In genomic region chr1:65009724-65010420, GRCh38 we compare ENCODE assay signal across 16 cellular contexts. TPM values are rescaled to one million over a fixed set of nuclear protein-coding genes. Genes with fewer than 3 reads are reported as not detected.
DNase-seq lines count a peak whose midpoint lies in the region; ATAC-seq and TF ChIP-seq lines count a peak whose summit lies in the region.
"Had no signal": no experiment of that assay in that cellular context is flagged by ENCODE, and none has a peak within 500 bp of the region (broad histone marks: within the 10 kb centered on the region; RNA-seq: fewer than 3 reads in every experiment).

No MANE protein-coding gene starts in this region.

- WGBS in upper lobe of left lung, 2 donors: 84 to 88% methylated on average over 5 of the region's 5 CpGs

- peak; percentile 41 for ATAC-seq in effector memory CD8-positive, alpha-beta T cell (replicated peaks)
- ATAC-seq in upper lobe of left lung (ENCODE audit: low FRiP score in 2 of 2): no peak

- H4K20me1 ChIP-seq in BLaER1 treated with 17β-estradiol and CSF1 and Interleukin-3, amounts not matched to agents 10 nM and 100 nM: peaks cover 0 to 10% (median 0%) of the 10 kb centered on the region in 11 experiments; a peak in 2 of 22 replicates

- H3K9me3 Mint-ChIP-seq in T-helper 2 cell treated with Interferon-gamma antibody and Interleukin-4, amounts not matched to agents 5 μg/mL and 100 μg/mL, for 36 hours: peaks cover 4% of the 10 kb centered on the region
- no peaks in the 10 kb centered on the region for H3K9me3 Mint-ChIP-seq in effector memory CD8-positive, alpha-beta T cell

- H3K36me3 Mint-ChIP-seq in T-helper 2 cell treated with Interferon-gamma antibody and Interleukin-4, amounts not matched to agents 5 μg/mL and 100 μg/mL, for 36 hours (ENCODE audit: low read depth): peaks cover 4% of the 10 kb centered on the region
- no peaks in the 10 kb centered on the region for H3K36me3 Mint-ChIP-seq in effector memory CD8-positive, alpha-beta T cell (ENCODE audit: insufficient read depth)

- peak; percentile 7 for DNase-seq in EH (ENCODE audit: low read depth)
- no peak for DNase-seq in T-helper 2 cell treated with Interferon-gamma antibody and Interleukin-4, amounts not matched to agents 5 μg/mL and 100 μg/mL, for 36 hours (ENCODE audit: low spot score)
- DNase-seq in effector memory CD8-positive, alpha-beta T cell: no peak
- DNase-seq in upper lobe of left lung: no peak
- DNase-seq in HuH-7.5 (ENCODE audit: low spot score): no peak
- DNase-seq in HuH-7 (ENCODE audit: low spot score): no peak
- DNase-seq in NCI-H187 (lab: John Stamatoyannopoulos, UW): no peak
- DNase-seq: activated CD4-positive, CD25-positive, alpha-beta regulatory T cell; BE2C; brain microvascular endothelial cell; esophagus squamous epithelium; NCI-H2081; NCI-H748 treated with DMSO at 0.1 percent for 48 hours had no signal

- no peak for TF ChIP-seq EP300 in upper lobe of left lung (IDR thresholded peaks at IDR 0.05)

- H3K4me3 Mint-ChIP-seq in T-helper 2 cell treated with Interferon-gamma antibody and Interleukin-4, amounts not matched to agents 5 μg/mL and 100 μg/mL, for 36 hours: peak overlapping the region; percentile 60
- peak overlapping the region; percentile 42 to 68 for H3K4me3 Mint-ChIP-seq in effector memory CD8-positive, alpha-beta T cell
- H3K4me3 Mint-ChIP-seq: memory B cell, neural crest cell had no signal

- H3K36me3 ChIP-seq in BLaER1 treated with 17β-estradiol and CSF1 and Interleukin-3, amounts not matched to agents 10 nM and 100 nM: peaks cover 0 to 3% (median 0%) of the 10 kb centered on the region in 11 experiments; a peak in 1 of 22 replicates
- H3K36me3 ChIP-seq in upper lobe of left lung: no peaks in the 10 kb centered on the region
- H3K36me3 ChIP-seq: BE2C, brain microvascular endothelial cell, esophagus squamous epithelium had no signal

- H3K27ac Mint-ChIP-seq in T-helper 2 cell treated with Interferon-gamma antibody and Interleukin-4, amounts not matched to agents 5 μg/mL and 100 μg/mL, for 36 hours: peak overlapping the region; percentile 31
- peak overlapping the region in 1 of 2 donors; percentile 59 for H3K27ac Mint-ChIP-seq in effector memory CD8-positive, alpha-beta T cell
- H3K27ac Mint-ChIP-seq: memory B cell had no signal

- peaks cover 0 to 6% (median 4%) of the 10 kb centered on the region in 11 experiments; a peak in 10 of 22 replicates for H3K27me3 ChIP-seq in BLaER1 treated with 17β-estradiol and CSF1 and Interleukin-3, amounts not matched to agents 10 nM and 100 nM
- H3K27me3 ChIP-seq in upper lobe of left lung: no peaks in the 10 kb centered on the region
- H3K27me3 ChIP-seq: BE2C, brain microvascular endothelial cell, esophagus squamous epithelium had no signal

- peaks cover 0 to 14% (median 12%) of the 10 kb centered on the region in 11 experiments; a peak in 18 of 22 replicates for H3K9me3 ChIP-seq in BLaER1 treated with 17β-estradiol and CSF1 and Interleukin-3, amounts not matched to agents 10 nM and 100 nM (replicated peaks in 1 of 11)
- no peaks in the 10 kb centered on the region for H3K9me3 ChIP-seq in upper lobe of left lung
- H3K9me3 ChIP-seq: BE2C, esophagus squamous epithelium had no signal

- H3K4me3 ChIP-seq in BLaER1 treated with 17β-estradiol and CSF1 and Interleukin-3, amounts not matched to agents 10 nM and 100 nM: no peak overlapping the region
- no peak overlapping the region for H3K4me3 ChIP-seq in upper lobe of left lung
- H3K4me3 ChIP-seq: esophagus squamous epithelium had no signal

- no peak for TF ChIP-seq POLR2A in upper lobe of left lung (IDR thresholded peaks at IDR 0.05)

- H3K4me1 Mint-ChIP-seq in T-helper 2 cell treated with Interferon-gamma antibody and Interleukin-4, amounts not matched to agents 5 μg/mL and 100 μg/mL, for 36 hours (ENCODE audit: low read depth): peaks cover 33% of the 10 kb centered on the region
- peaks cover 26 to 32% of the 10 kb centered on the region in 2 donors for H3K4me1 Mint-ChIP-seq in effector memory CD8-positive, alpha-beta T cell (ENCODE audit: low read depth in 2 of 2)
- H3K4me1 Mint-ChIP-seq: neural crest cell had no signal

- peaks cover 19 to 36% (median 22%) of the 10 kb centered on the region in 10 experiments for H3K4me1 ChIP-seq in BLaER1 treated with 17β-estradiol and CSF1 and Interleukin-3, amounts not matched to agents 10 nM and 100 nM
- H3K4me1 ChIP-seq in upper lobe of left lung: peaks cover 0 to 7% (median 0%) of the 10 kb centered on the region in 4 donors
- H3K4me1 ChIP-seq: BE2C had no signal

- no peak for TF ChIP-seq CTCF in upper lobe of left lung (IDR thresholded peaks at IDR 0.05)

- H3K9ac ChIP-seq in BLaER1 treated with 17β-estradiol and CSF1 and Interleukin-3, amounts not matched to agents 10 nM and 100 nM: no peak overlapping the region

- H3K27ac ChIP-seq in BLaER1 treated with 17β-estradiol and CSF1 and Interleukin-3, amounts not matched to agents 10 nM and 100 nM: peak overlapping the region in 1 of 11 experiments; percentile 21; a peak in 1 of 22 replicates
- H3K27ac ChIP-seq in upper lobe of left lung: no peak overlapping the region
- H3K27ac ChIP-seq: brain microvascular endothelial cell, esophagus squamous epithelium had no signal

- peak overlapping the region; percentile 28 to 61 (median 51); a peak in 19 of 22 replicates for H3K4me2 ChIP-seq in BLaER1 treated with 17β-estradiol and CSF1 and Interleukin-3, amounts not matched to agents 10 nM and 100 nM

- H3K27me3 Mint-ChIP-seq in T-helper 2 cell treated with Interferon-gamma antibody and Interleukin-4, amounts not matched to agents 5 μg/mL and 100 μg/mL, for 36 hours (ENCODE audit: low read depth): peaks cover 16% of the 10 kb centered on the region
- H3K27me3 Mint-ChIP-seq in effector memory CD8-positive, alpha-beta T cell: no peaks in the 10 kb centered on the region
- H3K27me3 Mint-ChIP-seq: memory B cell had no signal

RNA-seq across cellular contexts. Expression of gene JAK1, which starts 43.5 kb away (rescaled TPM):
- 100 to 1,000 TPM; 156 to 191 (median 167) TPM for total RNA-seq in upper lobe of left lung
